Comparison of ENCODE assay signal across 22 cellular contexts in the genomic region with DNA sequence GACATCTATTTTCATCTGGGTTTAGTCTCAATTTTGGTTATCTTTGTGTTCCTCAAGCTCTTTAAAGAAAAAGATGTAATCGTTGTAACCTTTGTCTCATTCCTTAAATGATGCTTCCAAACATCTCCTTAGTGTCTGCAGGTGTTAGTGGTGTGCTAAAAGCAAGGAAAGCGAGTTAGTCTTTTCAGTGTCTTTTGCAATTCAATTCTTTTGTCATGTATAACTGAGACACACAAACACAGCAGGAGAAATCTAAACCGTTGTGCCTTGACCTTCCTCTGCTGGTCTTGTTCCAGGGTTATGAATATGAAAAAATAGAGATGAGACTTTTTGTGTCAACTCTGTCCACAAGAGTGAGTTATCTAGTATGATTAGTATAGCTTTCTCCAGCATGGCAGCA. TPM values are rescaled to one million over a fixed set of nuclear protein-coding genes. Genes with fewer than 3 reads are reported as not detected.
"Had no signal": no experiment of that assay in that cellular context is flagged by ENCODE, and none has a peak within 500 bp of the region (broad histone marks: within the 10 kb centered on the region; RNA-seq: fewer than 3 reads in every experiment).

No MANE protein-coding gene starts in this region.

- H3K9me3 ChIP-seq: gastrocnemius medialis, left ventricle myocardium inferior, suprapubic skin had no signal

- DNase-seq: activated CD4-positive, alpha-beta T cell treated with anti-CD3 and anti-CD28 coated beads, Interleukin-2, amount 50 U/mL, for 4 hours; activated CD4-positive, CD25-positive, alpha-beta regulatory T cell treated with anti-CD3 and anti-CD28 coated beads, Interleukin-2, amount 50 U/mL, for 72 hours; activated gamma-delta T cell treated with Interleukin-2 at 50 U/mL for 16 hours; cerebellar nuclear complex; cortex of kidney; effector CD4-positive, alpha-beta T cell; gastrocnemius medialis; head of caudate nucleus; kidney glomerular epithelial cell; left ventricle myocardium inferior; mammary epithelial cell; stimulated activated CD4-positive, alpha-beta T cell treated with anti-CD3 and anti-CD28 coated beads, Interleukin-4, amount 100 ng/mL, for 1 hour; stimulated activated naive CD8-positive, alpha-beta T cell treated with anti-CD3 and anti-CD28 coated beads, Interleukin-15, amount 100 ng/mL, for 72 hours; T-cell; T-helper 9 cell had no signal

- H3K4me1 ChIP-seq: gastrocnemius medialis, left ventricle myocardium inferior, parathyroid adenoma, suprapubic skin had no signal

- H3K4me2 ChIP-seq: smooth muscle cell had no signal

- H3K27me3 ChIP-seq: gastrocnemius medialis, suprapubic skin had no signal

- H3K79me2 ChIP-seq: parathyroid adenoma had no signal

- H3K9ac ChIP-seq: parathyroid adenoma had no signal

- ATAC-seq: activated naive CD4-positive, alpha-beta T cell treated with anti-CD3 and anti-CD28 coated beads, Interleukin-2, amount 50 U/mL, for 72 hours; gastrocnemius medialis; sciatic nerve; stimulated activated naive CD8-positive, alpha-beta T cell treated with anti-CD3 and anti-CD28 coated beads, Interleukin-15, amount 100 ng/mL, for 72 hours; T-cell had no signal

- FAIRE-seq: bronchial epithelial cell had no signal

- H3K4me3 ChIP-seq: gastrocnemius medialis, left ventricle myocardium inferior, smooth muscle cell, suprapubic skin had no signal

- H3K36me3 ChIP-seq: gastrocnemius medialis, left ventricle myocardium inferior, suprapubic skin had no signal

- H3K4me3 Mint-ChIP-seq: activated T-helper 1 cell treated with anti-CD3 and anti-CD28 coated beads, Interleukin-12 subunit alpha, Interleukin-12 subunit beta, Interleukin-2, Interleukin-4 antibody, amounts not matched to agents 30 ng/mL and 10 ng/mL and 1 ng/mL, durations not matched to agents 14 hours and 24 hours and 36 hours; stimulated activated naive CD8-positive, alpha-beta T cell treated with anti-CD3 and anti-CD28 coated beads, Interleukin-15, amount 100 ng/mL, for 72 hours; T-cell had no signal

- H3K27ac Mint-ChIP-seq: activated T-helper 1 cell treated with anti-CD3 and anti-CD28 coated beads, Interleukin-12 subunit alpha, Interleukin-12 subunit beta, Interleukin-2, Interleukin-4 antibody, amounts not matched to agents 30 ng/mL and 10 ng/mL and 1 ng/mL, durations not matched to agents 14 hours and 24 hours and 36 hours; stimulated activated naive CD8-positive, alpha-beta T cell treated with anti-CD3 and anti-CD28 coated beads, Interleukin-15, amount 100 ng/mL, for 72 hours; T-cell had no signal

- H3K27me3 Mint-ChIP-seq: stimulated activated naive CD8-positive, alpha-beta T cell treated with anti-CD3 and anti-CD28 coated beads, Interleukin-15, amount 100 ng/mL, for 72 hours; T-cell had no signal

- H3K27ac ChIP-seq: gastrocnemius medialis, left ventricle myocardium inferior, parathyroid adenoma, suprapubic skin had no signal

- H3K9me3 Mint-ChIP-seq: activated T-helper 1 cell treated with anti-CD3 and anti-CD28 coated beads, Interleukin-12 subunit alpha, Interleukin-12 subunit beta, Interleukin-2, Interleukin-4 antibody, amounts not matched to agents 30 ng/mL and 10 ng/mL and 1 ng/mL, durations not matched to agents 14 hours and 24 hours and 36 hours; T-cell had no signal

RNA-seq across cellular contexts. Expression of a gene that starts 40.7 kb away (rescaled TPM):
- total RNA-seq: bronchial epithelial cell, mammary epithelial cell, smooth muscle cell had no signal
- polyA plus RNA-seq: mammary epithelial cell, smooth muscle cell had no signal
